Comparison of ENCODE assay signal across 1 cellular context in genomic region chr17:47686661-47687327, GRCh38.
TF ChIP-seq lines count a peak whose summit lies in the region.

No MANE protein-coding gene starts in this region.

TF ChIP-seq in HepG2, 621 proteins besides CTCF, POLR2A, EP300 and RAD21 (continued from another document and continues in another):
- TF ChIP-seq ZMYM2 (CRISPR knock-in tag; IDR thresholded peaks at IDR 0.05), result peak; percentile 55; the same call in 1 of the 2 replicates
- TF ChIP-seq HOMEZ (CRISPR knock-in tag; IDR thresholded peaks at IDR 0.05; ENCODE audit: low read depth), result peak; percentile 50; the same call in 1 of the 2 replicates
- TF ChIP-seq ZNF776 (CRISPR knock-in tag; IDR thresholded peaks at IDR 0.05), result no peak
- no peak for TF ChIP-seq LBX2 (CRISPR knock-in tag; IDR thresholded peaks at IDR 0.05; ENCODE audit: borderline replicate concordance)
- no peak for TF ChIP-seq CREBL2 (CRISPR knock-in tag; IDR thresholded peaks at IDR 0.05; ENCODE audit: borderline replicate concordance)
- no peak for TF ChIP-seq ZNF280B (CRISPR knock-in tag; IDR thresholded peaks at IDR 0.05; ENCODE audit: borderline replicate concordance)
- peak; percentile 71; the same call in 1 of the 2 replicates for TF ChIP-seq HMG20A (CRISPR knock-in tag; IDR thresholded peaks at IDR 0.05; ENCODE audit: borderline replicate concordance)
- no peak for TF ChIP-seq MNT (IDR thresholded peaks at IDR 0.05)
- TF ChIP-seq SRSF4 (IDR thresholded peaks at IDR 0.05; ENCODE audit: low read depth, low read length, poor library complexity, severe bottlenecking), result no peak
- no peak for TF ChIP-seq MTA1 (CRISPR knock-in tag; IDR thresholded peaks at IDR 0.05; ENCODE audit: borderline replicate concordance)
- TF ChIP-seq SATB2 (CRISPR knock-in tag; IDR thresholded peaks at IDR 0.05), result no peak
- peak in 1 of 2 experiments; percentile 83; a peak in 2 of 4 replicates for TF ChIP-seq NR2F1 (CRISPR knock-in tag; IDR thresholded peaks at IDR 0.05)
- TF ChIP-seq ZNF253 (CRISPR knock-in tag; IDR thresholded peaks at IDR 0.05; ENCODE audit: borderline replicate concordance), result no peak
- no peak for TF ChIP-seq CCAR2 (optimal IDR thresholded peaks at IDR 0.05; ENCODE audit: low read depth, low read length)
- no peak for TF ChIP-seq ZNF121 (CRISPR knock-in tag; IDR thresholded peaks at IDR 0.05)
- TF ChIP-seq DBP (CRISPR knock-in tag; IDR thresholded peaks at IDR 0.05; ENCODE audit: not compliant biosample characterization), result no peak
- no peak for TF ChIP-seq CCDC6 (CRISPR knock-in tag; IDR thresholded peaks at IDR 0.05)
- no peak for TF ChIP-seq ZBTB49 (CRISPR knock-in tag; IDR thresholded peaks at IDR 0.05; ENCODE audit: borderline replicate concordance)
- peak; percentile 46; the same call in 1 of the 2 replicates for TF ChIP-seq CEBPG (CRISPR knock-in tag; IDR thresholded peaks at IDR 0.05)
- no peak for TF ChIP-seq MAX (IDR thresholded peaks at IDR 0.05)
- TF ChIP-seq SMARCE1 (IDR thresholded peaks at IDR 0.05; ENCODE audit: borderline replicate concordance), result no peak
- TF ChIP-seq DMAP1 (CRISPR knock-in tag; IDR thresholded peaks at IDR 0.05), result peak; percentile 50; the same call in 1 of the 2 replicates
- TF ChIP-seq ZHX1 (CRISPR knock-in tag; IDR thresholded peaks at IDR 0.05; ENCODE audit: low read depth), result peak; percentile 58; the same call in 1 of the 2 replicates
- TF ChIP-seq PHF5A (CRISPR knock-in tag; IDR thresholded peaks at IDR 0.05; ENCODE audit: low read depth, unreplicated experiment), result no peak
- TF ChIP-seq ATF3 (CRISPR knock-in tag; IDR thresholded peaks at IDR 0.05), result no peak
- no peak for TF ChIP-seq NBN (conservative IDR thresholded peaks at IDR 0.05)
- no peak for TF ChIP-seq ZBTB40 (IDR thresholded peaks at IDR 0.05)
- TF ChIP-seq ZBTB40 (CRISPR knock-in tag; IDR thresholded peaks at IDR 0.05), result no peak
